In the genomic region with DNA sequence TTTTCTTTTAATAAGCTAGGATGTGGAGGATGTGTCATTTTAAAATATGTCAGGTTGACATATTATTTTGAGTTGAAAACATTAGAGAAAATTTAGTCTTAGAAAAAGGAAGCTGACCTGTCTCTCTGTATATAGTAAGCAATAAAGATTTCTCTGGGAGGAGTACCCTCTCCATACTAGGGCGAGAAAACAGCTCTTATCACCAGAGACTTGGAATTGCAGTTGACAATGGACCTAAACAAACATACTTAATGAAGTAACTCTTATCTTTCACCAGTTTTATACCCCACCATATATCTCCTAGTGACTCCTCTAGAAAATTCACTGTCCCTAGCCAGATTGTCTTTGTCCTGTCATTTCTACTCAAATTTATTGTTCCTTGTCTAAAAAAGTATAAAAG, we compare ENCODE assay signal across 20 cellular contexts. TPM values are rescaled to one million over a fixed set of nuclear protein-coding genes. Genes with fewer than 3 reads are reported as not detected.
DNase-seq lines count a peak whose midpoint lies in the region; ATAC-seq, FAIRE-seq and TF ChIP-seq lines count a peak whose summit lies in the region.
"Had no signal": no experiment of that assay in that cellular context is flagged by ENCODE, and none has a peak within 500 bp of the region (broad histone marks: within the 10 kb centered on the region; RNA-seq: fewer than 3 reads in every experiment).

No MANE protein-coding gene starts in this region.

- H3K36me3 ChIP-seq in left ventricle myocardium inferior (no peaks in the 10 kb centered on the region), small intestine (ENCODE audit: control insufficient read depth in 2 of 2, insufficient read depth in 2 of 2, low read length in 2 of 2) (no peaks in the 10 kb centered on the region)

- TF ChIP-seq CTCF in left ventricle myocardium inferior (IDR thresholded peaks at IDR 0.05; ENCODE audit: borderline replicate concordance) = no peak

- peak; percentile 74 for ATAC-seq in left colon
- no peak for ATAC-seq in GM18907 (IDR thresholded peaks at IDR 0.05; ENCODE audit: unreplicated experiment)
- no peak for ATAC-seq in HG02678 (IDR thresholded peaks at IDR 0.05; ENCODE audit: unreplicated experiment)
- ATAC-seq: A549; CD8-positive, alpha-beta T cell; GM12878; GM23338; K562 had no signal

- no peak for FAIRE-seq in small intestine (lab: Jason Lieb, UNC)
- FAIRE-seq: A549, GM12878, K562, RCC 7860 had no signal

- 13 to 60% (median 37%) methylated on average over 1 of the region's 1 CpG for WGBS in small intestine, 3 donors

- H3K9me3 ChIP-seq in left ventricle myocardium inferior (replicated peaks) (no peaks in the 10 kb centered on the region), small intestine (ENCODE audit: control insufficient read depth, low read depth) (no peaks in the 10 kb centered on the region)
- H3K9me3 ChIP-seq: A549 had no signal

- H3K4me3 ChIP-seq in left ventricle myocardium inferior (no peak overlapping the region), small intestine (ENCODE audit: low read depth in 1 of 2, low read length in 2 of 2) (no peak overlapping the region)
- H3K4me3 ChIP-seq: A549, GM12878, GM23338, K562 had no signal

- H3K27ac ChIP-seq in left ventricle myocardium inferior (replicated peaks) (peak overlapping the region; percentile 89), small intestine (ENCODE audit: low read depth in 1 of 2, low read length in 1 of 2) (no peak overlapping the region)
- H3K27ac ChIP-seq: A549 had no signal

- no peak for DNase-seq in left ventricle myocardium inferior
- DNase-seq in cardiac septum (ENCODE audit: low spot score) = no peak
- DNase-seq in left colon = no peak
- peak; percentile 39 for DNase-seq in small intestine
- no peak for DNase-seq in stimulated activated CD4-positive, alpha-beta T cell treated with anti-CD3 and anti-CD28 coated beads, Interleukin-2, amount 100 ng/mL, for 48 hours
- DNase-seq: CD8-positive, alpha-beta T cell; EL; HCEC 1CT; NCI-H1092 treated with DMSO at 0.1 percent for 48 hours; NCI-H2081; NCI-H510A; NCI-H748 treated with DMSO at 0.1 percent for 48 hours; SHP77 had no signal

- H3K4me1 ChIP-seq in left ventricle myocardium inferior (peaks cover 45% of the 10 kb centered on the region), small intestine (ENCODE audit: control insufficient read depth in 2 of 2, insufficient read depth in 1 of 2, low read depth in 1 of 2, low read length in 1 of 2) (peaks cover 0 to 2% of the 10 kb centered on the region in 2 donors)

- H3K27me3 ChIP-seq in left ventricle myocardium inferior (ENCODE audit: low read depth) (no peaks in the 10 kb centered on the region), small intestine (ENCODE audit: control insufficient read depth in 2 of 2, insufficient read depth in 2 of 2, low read length in 2 of 2) (no peaks in the 10 kb centered on the region)

- intact Hi-C loops in left ventricle myocardium inferior (cut with micrococcal nuclease) = no loop called here
- intact Hi-C loops in cardiac septum (cut with DNase I) = no loop called here
- intact Hi-C loops in left colon (cut with DNase I, micrococcal nuclease) = no loop called here

RNA-seq across cellular contexts. Expression of gene GATM, which starts 7.2 kb away (rescaled TPM):
- total RNA-seq in left ventricle myocardium inferior (9.3 TPM), cardiac septum (40.0 TPM), left colon (10 to 100 TPM in 1 of 2 donors, 1 to 10 TPM in 1; 3.5 to 12.0 TPM)
- 100 to 1,000 TPM in 2 of 3 donors, 10 to 100 TPM in 1; 50.3 to 545 (median 155) TPM for polyA plus RNA-seq in small intestine
